ENCODE assay signal across 17 cellular contexts in the genomic region with DNA sequence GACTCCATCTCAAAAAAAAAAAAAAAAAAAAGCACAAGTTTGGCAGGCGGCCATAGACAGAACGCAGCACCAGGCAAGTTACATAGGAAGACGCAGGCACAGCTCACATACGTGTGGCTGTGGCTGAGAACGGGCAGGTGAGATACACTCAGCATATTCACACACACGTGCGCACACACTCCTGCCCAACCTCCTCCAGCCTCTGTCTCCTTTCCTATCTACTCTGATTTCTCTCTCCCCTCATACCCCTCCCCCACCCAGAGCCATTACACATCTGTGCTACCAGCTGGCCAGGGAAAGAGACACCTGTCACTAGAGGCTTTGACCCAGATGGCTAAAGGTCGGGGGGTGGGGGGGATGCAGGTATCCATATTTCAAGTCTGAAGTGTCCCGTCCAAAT.
"Had no signal": no experiment of that assay in that cellular context is flagged by ENCODE, and none has a peak within 500 bp of the region (broad histone marks: within the 10 kb centered on the region; RNA-seq: fewer than 3 reads in every experiment).

No MANE protein-coding gene starts in this region.

- FAIRE-seq: astrocyte, small intestine had no signal

- H3K9me3 Mint-ChIP-seq: activated naive CD4-positive, alpha-beta T cell treated with anti-CD3 and anti-CD28 coated beads, Interleukin-2, amount 50 U/mL, for 24 hours; stimulated activated memory B cell treated with anti-CD40 and anti-IgM and Interleukin-4, amounts not matched to agents 10 μg/mL and 1 μg/mL and 100 μg/mL, for 72 hours had no signal

- H3K27ac ChIP-seq: adrenal gland, gastrocnemius medialis, heart right ventricle, left ventricle myocardium inferior, right lobe of liver, upper lobe of left lung had no signal

- H3K27ac Mint-ChIP-seq: stimulated activated memory B cell treated with anti-CD40 and anti-IgM and Interleukin-4, amounts not matched to agents 10 μg/mL and 1 μg/mL and 100 μg/mL, for 72 hours had no signal

- H3K27me3 ChIP-seq: adrenal gland, gastrocnemius medialis, right lobe of liver, testis had no signal

- H3K9me3 ChIP-seq: adrenal gland, gastrocnemius medialis, heart right ventricle, left ventricle myocardium inferior, right lobe of liver, testis, upper lobe of left lung had no signal

- H3K27me3 Mint-ChIP-seq: activated naive CD4-positive, alpha-beta T cell treated with anti-CD3 and anti-CD28 coated beads, Interleukin-2, amount 50 U/mL, for 24 hours; stimulated activated memory B cell treated with anti-CD40 and anti-IgM and Interleukin-4, amounts not matched to agents 10 μg/mL and 1 μg/mL and 100 μg/mL, for 72 hours had no signal

- DNase-seq: activated CD4-positive, alpha-beta T cell treated with anti-CD3 and anti-CD28 coated beads, Interleukin-2, amount 50 U/mL, for 4 hours; activated gamma-delta T cell; effector CD8-positive, alpha-beta T cell; gastrocnemius medialis; heart right ventricle; kidney glomerular epithelial cell; left ventricle myocardium inferior; small intestine; stimulated activated CD4-positive, alpha-beta T cell treated with anti-CD3 and anti-CD28 coated beads, Interleukin-4, amount 100 ng/mL, for 1 hour; upper lobe of left lung had no signal

- H3K4me3 Mint-ChIP-seq: activated naive CD4-positive, alpha-beta T cell treated with anti-CD3 and anti-CD28 coated beads, Interleukin-2, amount 50 U/mL, for 24 hours; stimulated activated memory B cell treated with anti-CD40 and anti-IgM and Interleukin-4, amounts not matched to agents 10 μg/mL and 1 μg/mL and 100 μg/mL, for 72 hours had no signal

- ATAC-seq: esophagus mucosa; gastrocnemius medialis; heart right ventricle; right lobe of liver; stimulated activated memory B cell treated with anti-CD40 and anti-IgM and Interleukin-4, amounts not matched to agents 10 μg/mL and 1 μg/mL and 100 μg/mL, for 72 hours had no signal
